Comparison of ENCODE assay signal across 11 cellular contexts in the genomic region with DNA sequence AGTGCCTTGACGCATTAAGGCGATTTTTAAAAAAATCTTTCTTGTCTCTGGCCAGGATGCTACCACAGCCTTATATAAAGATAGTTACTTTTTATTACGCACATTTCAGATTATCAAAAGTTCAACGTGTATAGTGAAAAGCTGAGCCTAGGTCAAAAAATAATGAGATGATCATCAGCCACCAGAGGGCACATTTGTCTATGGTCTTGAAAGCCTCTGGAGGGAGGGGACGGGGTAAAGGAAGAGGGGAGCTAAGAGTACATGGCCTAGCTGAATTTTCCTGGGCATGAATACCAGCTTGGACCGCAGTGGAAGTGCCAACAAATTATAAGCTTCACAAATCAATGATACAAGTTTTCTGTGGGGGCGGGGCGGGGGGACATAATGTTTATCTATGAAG.
DNase-seq lines count a peak whose midpoint lies in the region; ATAC-seq, FAIRE-seq and TF ChIP-seq lines count a peak whose summit lies in the region.
"Had no signal": no experiment of that assay in that cellular context is flagged by ENCODE, and none has a peak within 500 bp of the region (broad histone marks: within the 10 kb centered on the region; RNA-seq: fewer than 3 reads in every experiment).

No MANE protein-coding gene starts in this region.

- TF ChIP-seq CTCF in MCF 10A (IDR thresholded peaks at IDR 0.05; ENCODE audit: unreplicated experiment) = peak; percentile 33
- TF ChIP-seq CTCF in breast epithelium (IDR thresholded peaks at IDR 0.05) = no peak
- TF ChIP-seq CTCF in Loucy (conservative IDR thresholded peaks at IDR 0.05; ENCODE audit: low read length) = peak; percentile 72
- peak; percentile 32 for TF ChIP-seq CTCF in bronchial epithelial cell (IDR thresholded peaks at IDR 0.05; ENCODE audit: insufficient read depth, low read length, severe bottlenecking)
- peak; percentile 18 for TF ChIP-seq CTCF in smooth muscle cell (IDR thresholded peaks at IDR 0.05; ENCODE audit: borderline replicate concordance, insufficient read depth, poor library complexity, severe bottlenecking)
- TF ChIP-seq CTCF in omental fat pad (IDR thresholded peaks at IDR 0.05) = no peak

- no peaks in the 10 kb centered on the region for H3K27me3 Mint-ChIP-seq in MCF 10A (ENCODE audit: insufficient read depth, unreplicated experiment)

- no peaks in the 10 kb centered on the region for H3K36me3 Mint-ChIP-seq in MCF 10A (ENCODE audit: insufficient read depth, unreplicated experiment)

- H2AFZ ChIP-seq in Loucy (ENCODE audit: low read length) = no peak overlapping the region
- peak overlapping the region; percentile 12 for H2AFZ ChIP-seq in smooth muscle cell (ENCODE audit: low read depth)

- no peak overlapping the region for H3K4me2 ChIP-seq in Loucy (ENCODE audit: low read depth, low read length, poor library complexity, severe bottlenecking)
- no peak overlapping the region for H3K4me2 ChIP-seq in smooth muscle cell
- H3K4me2 ChIP-seq: BLaER1 treated with 17β-estradiol and CSF1 and Interleukin-3, amounts not matched to agents 10 nM and 100 nM had no signal

- H3K4me1 ChIP-seq in breast epithelium = no peaks in the 10 kb centered on the region
- no peaks in the 10 kb centered on the region for H3K4me1 ChIP-seq in Loucy (ENCODE audit: insufficient read depth, low read length, poor library complexity, severe bottlenecking)
- no peaks in the 10 kb centered on the region for H3K4me1 ChIP-seq in smooth muscle cell (ENCODE audit: low read depth)
- H3K4me1 ChIP-seq: BLaER1 treated with 17β-estradiol and CSF1 and Interleukin-3, amounts not matched to agents 10 nM and 100 nM had no signal

- FAIRE-seq in bronchial epithelial cell (lab: Jason Lieb, UNC) = no peak

- DNase-seq in MCF 10A (ENCODE audit: unreplicated experiment) (peak; percentile 40), breast epithelium (ENCODE audit: low spot score in 2 of 2) (no peak), bronchial epithelial cell (ENCODE audit: low read depth) (peak; percentile 7), smooth muscle cell (lab: John Stamatoyannopoulos, UW; ENCODE audit: unreplicated experiment) (no peak), omental fat pad (ENCODE audit: low spot score) (no peak), NCI-H1694 (lab: John Stamatoyannopoulos, UW) (no peak)
- no peak for DNase-seq in stimulated activated CD4-positive, alpha-beta T cell treated with anti-CD3 and anti-CD28 coated beads, Interleukin-2, amount 100 ng/mL, for 24 hours
- DNase-seq: activated CD4-positive, alpha-beta T cell treated with anti-CD3 and anti-CD28 coated beads for 36 hours; MG63 had no signal

- H3K27ac Mint-ChIP-seq in MCF 10A (ENCODE audit: low read depth, unreplicated experiment) = no peak overlapping the region
- H3K27ac Mint-ChIP-seq: activated CD4-positive, alpha-beta T cell treated with anti-CD3 and anti-CD28 coated beads for 36 hours had no signal

- H3K27ac ChIP-seq in breast epithelium = no peak overlapping the region
- no peak overlapping the region for H3K27ac ChIP-seq in smooth muscle cell (ENCODE audit: low read depth)
- H3K27ac ChIP-seq: BLaER1 treated with 17β-estradiol and CSF1 and Interleukin-3, amounts not matched to agents 10 nM and 100 nM had no signal

- no peaks in the 10 kb centered on the region for H3K36me3 ChIP-seq in breast epithelium
- H3K36me3 ChIP-seq in Loucy (ENCODE audit: insufficient read depth, low read length) = no peaks in the 10 kb centered on the region
- H3K36me3 ChIP-seq in bronchial epithelial cell (ENCODE audit: control insufficient read depth, insufficient read depth, low read length) = no peaks in the 10 kb centered on the region
- H3K36me3 ChIP-seq in smooth muscle cell (ENCODE audit: low read depth) = no peaks in the 10 kb centered on the region
- H3K36me3 ChIP-seq: BLaER1 treated with 17β-estradiol and CSF1 and Interleukin-3, amounts not matched to agents 10 nM and 100 nM; MG63 had no signal

- TF ChIP-seq POLR2A in breast epithelium (IDR thresholded peaks at IDR 0.05) = no peak

- intact Hi-C loops in MCF 10A (cut with micrococcal nuclease) (loop anchor here (1.0 kb wide), 2 partner anchors 294 to 306 kb away; no protein-coding TSS in a partner anchor), breast epithelium (cut with DNase I; ENCODE audit: low total_unique reads) (loop anchor here (10.0 kb wide), 1 partner anchor 99 kb away; no protein-coding TSS in a partner anchor)

- H3K4me3 ChIP-seq in breast epithelium (no peak overlapping the region), Loucy (ENCODE audit: low read length, poor library complexity, severe bottlenecking) (no peak overlapping the region), bronchial epithelial cell (ENCODE audit: low read depth, low read length) (no peak overlapping the region), smooth muscle cell (no peak overlapping the region)
- H3K4me3 ChIP-seq: BLaER1 treated with 17β-estradiol and CSF1 and Interleukin-3, amounts not matched to agents 10 nM and 100 nM; MG63 had no signal

- H3K79me2 ChIP-seq in Loucy (ENCODE audit: insufficient read depth, low read length) (no peaks in the 10 kb centered on the region), smooth muscle cell (ENCODE audit: low read depth) (no peaks in the 10 kb centered on the region)

- POLR2A ChIA-PET in MCF 10A (lab: Yijun Ruan, JAX) = interaction anchor here (0.8 kb wide), 1 partner anchor 226 kb away, joined by 4 read pairs; no protein-coding TSS in a partner anchor

- BruUV-seq in MCF 10A (replicated peaks; lab: Mats Ljungman, UMichigan) = no TSS peak

- CTCF ChIA-PET in MCF 10A (lab: Yijun Ruan, JAX) = interaction anchor here (0.6 to 3.0 kb wide), 26 partner anchors 10 to 1535 kb away, joined by 3 to 13 read pairs (median 4); no protein-coding TSS in a partner anchor

- no peak overlapping the region for H3K9ac ChIP-seq in Loucy (ENCODE audit: low read depth, low read length, poor library complexity, severe bottlenecking)
- no peak overlapping the region for H3K9ac ChIP-seq in smooth muscle cell (ENCODE audit: low read depth)
- H3K9ac ChIP-seq: BLaER1 treated with 17β-estradiol and CSF1 and Interleukin-3, amounts not matched to agents 10 nM and 100 nM had no signal

- H3K9me2 ChIP-seq in Loucy (replicated peaks; ENCODE audit: low read depth, low read length) = no peaks in the 10 kb centered on the region

- H3F3A ChIP-seq in Loucy (ENCODE audit: low read depth) (no peaks in the 10 kb centered on the region), smooth muscle cell (ENCODE audit: low read depth) (no peaks in the 10 kb centered on the region)

- WGBS in smooth muscle cell (ENCODE audit: low lambda C conversion rate) = 41% methylated on average over 8 of the region's 8 CpGs

- no peaks in the 10 kb centered on the region for H3K4me1 Mint-ChIP-seq in MCF 10A (ENCODE audit: insufficient read depth, unreplicated experiment)
- H3K4me1 Mint-ChIP-seq: activated CD4-positive, alpha-beta T cell treated with anti-CD3 and anti-CD28 coated beads for 36 hours had no signal

- H3K4me3 Mint-ChIP-seq in MCF 10A (ENCODE audit: unreplicated experiment) = no peak overlapping the region
- H3K4me3 Mint-ChIP-seq: activated CD4-positive, alpha-beta T cell treated with anti-CD3 and anti-CD28 coated beads for 36 hours had no signal

- no peak for ATAC-seq in omental fat pad (ENCODE audit: low FRiP score)
- ATAC-seq: activated CD4-positive, alpha-beta T cell treated with anti-CD3 and anti-CD28 coated beads for 36 hours had no signal

- H3K9me3 ChIP-seq in breast epithelium (no peaks in the 10 kb centered on the region), Loucy (ENCODE audit: insufficient read depth, low read depth, low read length) (no peaks in the 10 kb centered on the region), smooth muscle cell (replicated peaks; ENCODE audit: low read depth) (no peaks in the 10 kb centered on the region)
- H3K9me3 ChIP-seq: BLaER1 treated with 17β-estradiol and CSF1 and Interleukin-3, amounts not matched to agents 10 nM and 100 nM; MG63 had no signal

- no peaks in the 10 kb centered on the region for H4K20me1 ChIP-seq in Loucy (ENCODE audit: insufficient read depth, low read length, poor library complexity, severe bottlenecking)
- H4K20me1 ChIP-seq in smooth muscle cell (ENCODE audit: low read depth) = no peaks in the 10 kb centered on the region
- H4K20me1 ChIP-seq: BLaER1 treated with 17β-estradiol and CSF1 and Interleukin-3, amounts not matched to agents 10 nM and 100 nM had no signal

- no peaks in the 10 kb centered on the region for H3K27me3 ChIP-seq in breast epithelium
- H3K27me3 ChIP-seq in Loucy (ENCODE audit: insufficient read depth, low read length, poor library complexity, severe bottlenecking) = no peaks in the 10 kb centered on the region
- H3K27me3 ChIP-seq in bronchial epithelial cell (ENCODE audit: control insufficient read depth, insufficient read depth, low read length) = no peaks in the 10 kb centered on the region
- no peaks in the 10 kb centered on the region for H3K27me3 ChIP-seq in smooth muscle cell (ENCODE audit: low read depth)
- H3K27me3 ChIP-seq: BLaER1 treated with 17β-estradiol and CSF1 and Interleukin-3, amounts not matched to agents 10 nM and 100 nM; MG63 had no signal

- no peaks in the 10 kb centered on the region for H3K9me3 Mint-ChIP-seq in MCF 10A (ENCODE audit: unreplicated experiment)

Comparison
In these comparisons a context has a peak if more than half of its experiments do, and no peak if none do; other contexts are left out.
1. DNase-seq: peak in MCF 10A (single experiment) and bronchial epithelial cell (single experiment); none in breast epithelium (0 of 2), smooth muscle cell (single experiment), omental fat pad (single experiment), stimulated activated CD4-positive, alpha-beta T cell treated with anti-CD3 and anti-CD28 coated beads, Interleukin-2, amount 100 ng/mL, for 24 hours (0 of 2) and NCI-H1694 (single experiment).
2. CTCF ChIP-seq: peak in MCF 10A (single experiment), Loucy (single experiment), bronchial epithelial cell (single experiment) and smooth muscle cell (single experiment); none in breast epithelium (0 of 3) and omental fat pad (0 of 3).